In genomic region chr9:9341203-9341602, GRCh38 we compare ENCODE assay signal across 1 cellular context.
TF ChIP-seq lines count a peak whose summit lies in the region.

No MANE protein-coding gene starts in this region.

TF ChIP-seq in WTC11, 78 proteins besides CTCF, POLR2A, EP300 and RAD21 (continued from another document):
- TF ChIP-seq ZNF532 (CRISPR knock-in tag; IDR thresholded peaks at IDR 0.05; ENCODE audit: borderline replicate concordance) (no peak), SP1 (CRISPR knock-in tag; conservative IDR thresholded peaks at IDR 0.05) (no peak), ZNF425 (CRISPR knock-in tag; conservative IDR thresholded peaks at IDR 0.05) (no peak), FOXP4 (CRISPR knock-in tag; IDR thresholded peaks at IDR 0.05) (no peak), E2F5 (CRISPR knock-in tag; IDR thresholded peaks at IDR 0.05) (no peak), TEAD4 (CRISPR knock-in tag; IDR thresholded peaks at IDR 0.05) (no peak), SMAD4 (CRISPR knock-in tag; IDR thresholded peaks at IDR 0.05) (no peak), E2F1 (CRISPR knock-in tag; IDR thresholded peaks at IDR 0.05) (no peak)
